Comparison of ENCODE assay signal across 15 cellular contexts in genomic region chr2:191797937-191798873, GRCh38. TPM values are rescaled to one million over a fixed set of nuclear protein-coding genes. Genes with fewer than 3 reads are reported as not detected.
"Had no signal": no experiment of that assay in that cellular context is flagged by ENCODE, and none has a peak within 500 bp of the region (broad histone marks: within the 10 kb centered on the region; RNA-seq: fewer than 3 reads in every experiment).

No MANE protein-coding gene starts in this region.

- H3K9me3 ChIP-seq: mucosa of descending colon, neutrophil, transverse colon had no signal

- DNase-seq: activated CD4-positive, alpha-beta T cell treated with anti-CD3 and anti-CD28 coated beads for 48 hours; activated naive CD4-positive, alpha-beta T cell; foreskin keratinocyte; immature natural killer cell; left cardiac atrium; mucosa of descending colon; naive thymus-derived CD8-positive, alpha-beta T cell; transverse colon had no signal

- H3K4me3 ChIP-seq: cardiac muscle cell, esophagus muscularis mucosa, mucosa of descending colon, skin epidermis, transverse colon had no signal

- H3K27me3 ChIP-seq: cardiac muscle cell, esophagus muscularis mucosa, neutrophil, transverse colon had no signal

- H3K4me1 ChIP-seq: esophagus muscularis mucosa, foreskin keratinocyte, transverse colon had no signal

- H3K27ac ChIP-seq: cardiac muscle cell, esophagus muscularis mucosa, foreskin keratinocyte, neutrophil, skin epidermis, transverse colon had no signal

- ATAC-seq: foreskin keratinocyte; left cardiac atrium; mucosa of descending colon; naive thymus-derived CD8-positive, alpha-beta T cell; WTC11 had no signal

- FAIRE-seq: colon had no signal

- H3K36me3 ChIP-seq: cardiac muscle cell, esophagus muscularis mucosa, neutrophil, transverse colon had no signal

RNA-seq across cellular contexts. Expression of gene CAVIN2, which starts 48.7 kb away (rescaled TPM):
- total RNA-seq: activated T-helper 1 cell treated with anti-CD3 and anti-CD28 coated beads, Interleukin-12 subunit alpha, Interleukin-12 subunit beta, Interleukin-2, Interleukin-4 antibody, amounts not matched to agents 30 ng/mL and 10 ng/mL and 1 ng/mL, durations not matched to agents 14 hours and 24 hours and 36 hours; naive thymus-derived CD8-positive, alpha-beta T cell had no signal
